ENCODE assay signal across 18 cellular contexts in the genomic region with DNA sequence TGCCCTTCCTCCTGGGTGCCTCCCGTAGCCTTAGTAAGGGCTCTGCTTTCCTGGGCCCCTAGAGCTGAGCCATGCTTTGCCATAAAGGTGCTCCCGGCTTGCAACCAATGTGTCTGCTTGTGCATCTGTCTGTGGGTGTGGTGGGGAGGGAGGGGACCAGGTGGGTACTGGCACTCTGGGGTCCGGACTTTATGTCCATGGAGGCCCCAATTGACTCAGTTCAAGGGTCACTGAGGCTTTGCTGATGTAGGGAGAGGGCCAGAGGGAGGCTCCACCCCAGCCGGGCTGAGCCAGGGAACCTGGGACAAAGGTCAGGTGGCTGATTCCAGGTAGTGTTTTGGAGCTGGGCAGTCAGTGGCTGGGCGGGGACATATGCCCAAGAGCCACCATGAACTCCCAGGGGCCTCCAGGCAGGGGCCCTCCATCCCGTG. TPM values are rescaled to one million over a fixed set of nuclear protein-coding genes. Genes with fewer than 3 reads are reported as not detected.
DNase-seq lines count a peak whose midpoint lies in the region; ATAC-seq and TF ChIP-seq lines count a peak whose summit lies in the region.
"Had no signal": no experiment of that assay in that cellular context is flagged by ENCODE, and none has a peak within 500 bp of the region (broad histone marks: within the 10 kb centered on the region; RNA-seq: fewer than 3 reads in every experiment).

No MANE protein-coding gene starts in this region.

- H3K4me3 ChIP-seq in HEK293 (ENCODE audit: low read depth, low read length): no peak overlapping the region
- H3K4me3 ChIP-seq in liver (ENCODE audit: low read depth in 1 of 3, low read length in 3 of 3): peak overlapping the region; percentile 7 to 44 (median 40)
- H3K4me3 ChIP-seq in parathyroid adenoma (ENCODE audit: low read depth, low read length): peak overlapping the region; percentile 14
- H3K4me3 ChIP-seq: GM23248 had no signal

- peaks cover 5% of the 10 kb centered on the region for H3K36me3 Mint-ChIP-seq in T-helper 17 cell (ENCODE audit: low read depth)
- no peaks in the 10 kb centered on the region for H3K36me3 Mint-ChIP-seq in CD4-positive, alpha-beta T cell (ENCODE audit: low read depth)

- no peaks in the 10 kb centered on the region for H3K4me1 ChIP-seq in HEK293 (ENCODE audit: control insufficient read depth, insufficient read depth, low read length)
- H3K4me1 ChIP-seq in liver (ENCODE audit: control insufficient read depth in 4 of 4, insufficient read depth in 4 of 4, low read length in 3 of 4): peaks cover 30 to 60% (median 39%) of the 10 kb centered on the region in 4 donors
- H3K4me1 ChIP-seq in parathyroid adenoma: peaks cover 8% of the 10 kb centered on the region

- POLR2A ChIA-PET in HEK293 (lab: Yijun Ruan, JAX): no interaction called here
- POLR2A ChIA-PET in CD4-positive, alpha-beta T cell (lab: Charles Lee): interaction anchor here (6.4 to 7.2 kb wide), 2 partner anchors 9 to 14 kb away, joined by 40 to 61 read pairs; a partner anchor contains a TSS

- no peak for TF ChIP-seq CTCF in HEK293 (tag by site-specific recombination; IDR thresholded peaks at IDR 0.05)
- TF ChIP-seq CTCF in liver (IDR thresholded peaks at IDR 0.05; ENCODE audit: low read depth, low read length, missing input control): no peak
- TF ChIP-seq CTCF in parathyroid adenoma (IDR thresholded peaks at IDR 0.05): no peak
- TF ChIP-seq CTCF in CD4-positive, alpha-beta T cell (IDR thresholded peaks at IDR 0.05): no peak

- peak overlapping the region; percentile 33 for H3K4me3 Mint-ChIP-seq in T-helper 17 cell
- no peak overlapping the region for H3K4me3 Mint-ChIP-seq in CD4-positive, alpha-beta T cell

- no peak for TF ChIP-seq RAD21 in liver (IDR thresholded peaks at IDR 0.05)

- H3K9me3 Mint-ChIP-seq in CD4-positive, alpha-beta T cell: no peaks in the 10 kb centered on the region

- DNase-seq in T-helper 17 cell: no peak
- no peak for DNase-seq in NOMO-1 treated with DMSO at 0.1 percent for 48 hours (lab: John Stamatoyannopoulos, UW; ENCODE audit: unreplicated experiment)
- no peak for DNase-seq in CD4-positive, alpha-beta T cell
- no peak for DNase-seq in SHP77 treated with DMSO at 0.1 percent for 48 hours (lab: John Stamatoyannopoulos, UW)
- DNase-seq: Calu3, DMS79, GM23248, NCI-H1048, NCI-H146, NCI-H2081, SIG-M5 had no signal

- H3K79me2 ChIP-seq in parathyroid adenoma: no peaks in the 10 kb centered on the region

- H3K4me2 ChIP-seq in parathyroid adenoma (ENCODE audit: low read length): peak overlapping the region; percentile 69

- peak overlapping the region; percentile 24 for H3K27ac Mint-ChIP-seq in T-helper 17 cell
- H3K27ac Mint-ChIP-seq in CD4-positive, alpha-beta T cell: no peak overlapping the region
- H3K27ac Mint-ChIP-seq: CD14-positive monocyte had no signal

- H3K27ac ChIP-seq in HEK293 (ENCODE audit: extremely low read depth, low read depth, low read length): no peak overlapping the region
- H3K27ac ChIP-seq in liver (ENCODE audit: low read depth in 1 of 2, low read length in 2 of 2): peak overlapping the region; percentile 53 to 70
- peak overlapping the region; percentile 95 for H3K27ac ChIP-seq in parathyroid adenoma
- no peak overlapping the region for H3K27ac ChIP-seq in CD4-positive, alpha-beta T cell (ENCODE audit: low read depth, low read length)
- H3K27ac ChIP-seq: GM23248 had no signal

- no peak overlapping the region for H2AFZ ChIP-seq in parathyroid adenoma
- H2AFZ ChIP-seq: GM23248 had no signal

- no peak overlapping the region for H3K9ac ChIP-seq in liver (ENCODE audit: low read depth in 1 of 2, low read length in 2 of 2)
- H3K9ac ChIP-seq in parathyroid adenoma: no peak overlapping the region
- H3K9ac ChIP-seq: GM23248 had no signal

- CTCF ChIA-PET in HEK293 (lab: Yijun Ruan, JAX): interaction anchor here (0.6 to 1.1 kb wide), 3 partner anchors 13 to 196 kb away, joined by 3 read pairs; no protein-coding TSS in a partner anchor
- CTCF ChIA-PET in CD4-positive, alpha-beta T cell (lab: Charles Lee): interaction anchor here (1.9 kb wide), 1 partner anchor 13 kb away, joined by 10 read pairs; no protein-coding TSS in a partner anchor

- H3K4me1 Mint-ChIP-seq in T-helper 17 cell: peaks cover 28% of the 10 kb centered on the region
- H3K4me1 Mint-ChIP-seq in CD4-positive, alpha-beta T cell (ENCODE audit: low read depth): peaks cover 36% of the 10 kb centered on the region

- peaks cover 16% of the 10 kb centered on the region for H3K27me3 Mint-ChIP-seq in T-helper 17 cell
- H3K27me3 Mint-ChIP-seq in CD4-positive, alpha-beta T cell: peaks cover 50% of the 10 kb centered on the region

- H3K9me3 ChIP-seq in HEK293 (ENCODE audit: control insufficient read depth, insufficient read depth, low read depth, low read length): no peaks in the 10 kb centered on the region
- no peaks in the 10 kb centered on the region for H3K9me3 ChIP-seq in T-helper 17 cell (ENCODE audit: control insufficient read depth, low read length, poor library complexity, severe bottlenecking)
- H3K9me3 ChIP-seq in liver (ENCODE audit: control insufficient read depth in 4 of 4, low read length in 3 of 4): no peaks in the 10 kb centered on the region
- no peaks in the 10 kb centered on the region for H3K9me3 ChIP-seq in parathyroid adenoma (ENCODE audit: control insufficient read depth, low read length)
- no peaks in the 10 kb centered on the region for H3K9me3 ChIP-seq in CD4-positive, alpha-beta T cell (ENCODE audit: control insufficient read depth, low read length)

- 22% methylated on average over 6 of the region's 6 CpGs for WGBS in liver

- no peaks in the 10 kb centered on the region for H3K27me3 ChIP-seq in liver (ENCODE audit: control insufficient read depth in 4 of 4, insufficient read depth in 4 of 4, low read length in 3 of 4)
- H3K27me3 ChIP-seq in parathyroid adenoma (ENCODE audit: control insufficient read depth, insufficient read depth, low read length): no peaks in the 10 kb centered on the region
- peaks cover 42% of the 10 kb centered on the region for H3K27me3 ChIP-seq in CD4-positive, alpha-beta T cell (ENCODE audit: control insufficient read depth, insufficient read depth, low read length)

- intact Hi-C loops in CD4-positive, alpha-beta T cell (cut with DNase I, micrococcal nuclease): loop anchor here in 1 of 2 experiments (2.0 kb wide), 1 partner anchor 24 kb away; no protein-coding TSS in a partner anchor

- H3K36me3 ChIP-seq in HEK293 (ENCODE audit: control insufficient read depth in 2 of 2, insufficient read depth in 1 of 2, low read length in 2 of 2) (no peaks in the 10 kb centered on the region), liver (ENCODE audit: control insufficient read depth in 4 of 4, insufficient read depth in 3 of 4, low read depth in 1 of 4, low read length in 3 of 4) (peaks cover 0 to 3% (median under 1%) of the 10 kb centered on the region in 4 donors), parathyroid adenoma (ENCODE audit: control insufficient read depth, insufficient read depth, low read length) (no peaks in the 10 kb centered on the region)

- no peak for ATAC-seq in T-helper 17 cell
- no peak for ATAC-seq in GM21576 (IDR thresholded peaks at IDR 0.05; ENCODE audit: unreplicated experiment)
- ATAC-seq in CD4-positive, alpha-beta T cell (ENCODE audit: poor library complexity): no peak
- ATAC-seq: Panc1 had no signal

TF ChIP-seq in HEK293, 187 proteins besides CTCF, POLR2A, EP300 and RAD21:
- no peak for TF ChIP-seq ZNF596 (tag by site-specific recombination; IDR thresholded peaks at IDR 0.05)
- TF ChIP-seq ZBTB8A (tag by site-specific recombination; IDR thresholded peaks at IDR 0.05): peak; percentile 62; the same call in 1 of the 2 replicates

TF ChIP-seq in liver, 16 proteins besides CTCF, POLR2A, EP300 and RAD21 (continues in another document):
- TF ChIP-seq RXRA (IDR thresholded peaks at IDR 0.05): peak; percentile 89 to 91
- peak in 1 of 2 donors; percentile 30 for TF ChIP-seq JUND (IDR thresholded peaks at IDR 0.05)
- TF ChIP-seq, protein P1, sequence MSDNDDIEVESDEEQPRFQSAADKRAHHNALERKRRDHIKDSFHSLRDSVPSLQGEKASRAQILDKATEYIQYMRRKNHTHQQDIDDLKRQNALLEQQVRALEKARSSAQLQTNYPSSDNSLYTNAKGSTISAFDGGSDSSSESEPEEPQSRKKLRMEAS (IDR thresholded peaks at IDR 0.05): peak; percentile 78
- no peak for TF ChIP-seq EGR1 (IDR thresholded peaks at IDR 0.05; ENCODE audit: low read depth in 2 of 2)

RNA-seq across cellular contexts. Expression of a gene that starts 15.0 kb away (rescaled TPM):
- 100 to 1,000 TPM; 393 to 433 TPM for total RNA-seq in T-helper 17 cell
- total RNA-seq in liver: 1 to 10 TPM; 2.2 to 2.6 TPM
- 1 to 10 TPM in 1 of 2 donors, under 1 TPM in 1; 0.78 to 1.9 TPM for polyA plus RNA-seq in liver
- total RNA-seq in CD4-positive, alpha-beta T cell: 100 to 1,000 TPM; 220 to 225 TPM

RNA-seq across cellular contexts. Expression of a gene that starts 26.4 kb away (rescaled TPM):
- 10 to 100 TPM; 13.2 to 15.7 TPM for total RNA-seq in T-helper 17 cell
- total RNA-seq in liver: 10 to 100 TPM; 61.5 to 66.1 TPM
- 100 to 1,000 TPM in 1 of 2 donors, 10 to 100 TPM in 1; 70.3 to 103 TPM for polyA plus RNA-seq in liver
- total RNA-seq in CD4-positive, alpha-beta T cell: 1 to 10 TPM; 2.0 to 3.9 TPM
- total RNA-seq: A673, GM23248 had no signal
- polyA plus RNA-seq: CD14-positive monocyte, GM23248 had no signal

RNA-seq across cellular contexts. Expression of a gene that starts 31.2 kb away (rescaled TPM):
- total RNA-seq in T-helper 17 cell (not detected), liver (not detected)
- polyA plus RNA-seq in liver: under 1 TPM in 1 of 2 donors, not detected in 1; 0.10 TPM
- total RNA-seq in CD4-positive, alpha-beta T cell: not detected
- total RNA-seq: A673, Calu3, GM23248 had no signal
- polyA plus RNA-seq: CD14-positive monocyte, GM23248 had no signal

RNA-seq across cellular contexts. Expression of a gene that starts 40.5 kb away (rescaled TPM):
- total RNA-seq in T-helper 17 cell (10 to 100 TPM; 10.8 to 12.8 TPM), liver (1 to 10 TPM; 1.4 to 1.9 TPM)
- under 1 TPM; 0.28 to 0.81 TPM for polyA plus RNA-seq in liver
- 1 to 10 TPM; 5.0 to 6.1 TPM for total RNA-seq in CD4-positive, alpha-beta T cell
- polyA plus RNA-seq: CD14-positive monocyte had no signal

RNA-seq across cellular contexts. Expression of a gene that starts 57.4 kb away (rescaled TPM):
- total RNA-seq in T-helper 17 cell: 1 to 10 TPM; 4.9 to 7.1 TPM
- 10 to 100 TPM in 1 of 2 donors, 1 to 10 TPM in 1; 8.7 to 11.0 TPM for total RNA-seq in liver
- 10 to 100 TPM in 1 of 2 donors, 1 to 10 TPM in 1; 9.7 to 14.4 TPM for polyA plus RNA-seq in liver
- total RNA-seq in CD4-positive, alpha-beta T cell: 1 to 10 TPM; 5.3 to 5.4 TPM

Comparison
In these comparisons a context has a peak if more than half of its experiments do, and no peak if none do; other contexts are left out.
1. H3K27ac ChIP-seq: peak in liver (2 of 2) and parathyroid adenoma (single experiment); none in HEK293 (single experiment) and CD4-positive, alpha-beta T cell (single experiment).
2. RNA of a gene that starts 15.0 kb away (total RNA-seq): 393 to 433 TPM in T-helper 17 cell and 220 to 225 TPM in CD4-positive, alpha-beta T cell; 2.2 to 2.6 TPM in liver; every median in the first group is over 10 times any median in the second.